27 cellular contexts compared by ENCODE assay signal in genomic region chr19:21238670-21239069, GRCh38.
"Had no signal": no experiment of that assay in that cellular context is flagged by ENCODE, and none has a peak within 500 bp of the region (broad histone marks: within the 10 kb centered on the region; RNA-seq: fewer than 3 reads in every experiment).

No MANE protein-coding gene starts in this region.

- DNase-seq: colonic mucosa; cortex of kidney; dermis blood vessel endothelial cell; dorsolateral prefrontal cortex; effector CD4-positive, alpha-beta T cell; effector CD8-positive, alpha-beta T cell; effector memory CD4-positive, alpha-beta T cell; effector memory CD8-positive, alpha-beta T cell; endodermal cell; erythroblast; foreskin fibroblast; foreskin keratinocyte; foreskin melanocyte; gastrocnemius medialis; glutamatergic neuron; head of caudate nucleus; heart left ventricle; heart right ventricle; hippocampal formation had no signal

- H2AFZ ChIP-seq: hepatocyte had no signal

- H3K27ac ChIP-seq: colonic mucosa, coronary artery, dorsolateral prefrontal cortex, epithelial cell of prostate, esophagus muscularis mucosa, foreskin keratinocyte, gastrocnemius medialis, gastroesophageal sphincter, heart left ventricle, heart right ventricle, hepatocyte had no signal

- H3K27me3 ChIP-seq: colonic mucosa, dorsolateral prefrontal cortex, esophagus muscularis mucosa, foreskin keratinocyte, gastrocnemius medialis, gastroesophageal sphincter, heart left ventricle, heart right ventricle, hepatocyte had no signal

- H3K4me2 ChIP-seq: hepatocyte had no signal

- H3K9me3 Mint-ChIP-seq: effector memory CD8-positive, alpha-beta T cell had no signal

- H3K36me3 ChIP-seq: colonic mucosa, esophagus muscularis mucosa, gastrocnemius medialis, gastroesophageal sphincter, heart left ventricle, heart right ventricle had no signal

- H3K4me1 ChIP-seq: colonic mucosa, esophagus muscularis mucosa, gastrocnemius medialis, gastroesophageal sphincter, heart left ventricle, heart right ventricle had no signal

- H3K4me1 Mint-ChIP-seq: endodermal cell had no signal

- H3K4me3 Mint-ChIP-seq: dendritic cell treated with granulocyte-macrophage colony-stimulating factor and Interleukin-4, amounts not matched to agents 40 ng/mL and 50 ng/mL, for 4 days; effector memory CD8-positive, alpha-beta T cell; endodermal cell had no signal

- FAIRE-seq: endothelial cell of umbilical vein had no signal

- H3K27ac Mint-ChIP-seq: dendritic cell treated with granulocyte-macrophage colony-stimulating factor and Interleukin-4, amounts not matched to agents 40 ng/mL and 50 ng/mL, for 4 days; effector memory CD8-positive, alpha-beta T cell; endodermal cell had no signal

- ATAC-seq: effector memory CD8-positive, alpha-beta T cell; esophagus mucosa; foreskin keratinocyte; gastrocnemius medialis; gastroesophageal sphincter; heart left ventricle; heart right ventricle had no signal

- H3K9me3 ChIP-seq: colonic mucosa, esophagus muscularis mucosa, gastrocnemius medialis, gastroesophageal sphincter had no signal

- H3K27me3 Mint-ChIP-seq: dendritic cell treated with granulocyte-macrophage colony-stimulating factor and Interleukin-4, amounts not matched to agents 40 ng/mL and 50 ng/mL, for 4 days had no signal

- H3K79me2 ChIP-seq: hepatocyte had no signal

- H3K4me3 ChIP-seq: colonic mucosa, coronary artery, dorsolateral prefrontal cortex, esophagus muscularis mucosa, gastrocnemius medialis, gastroesophageal sphincter, heart left ventricle, heart right ventricle, hepatocyte had no signal
